ENCODE assay signal across 19 cellular contexts in the genomic region with DNA sequence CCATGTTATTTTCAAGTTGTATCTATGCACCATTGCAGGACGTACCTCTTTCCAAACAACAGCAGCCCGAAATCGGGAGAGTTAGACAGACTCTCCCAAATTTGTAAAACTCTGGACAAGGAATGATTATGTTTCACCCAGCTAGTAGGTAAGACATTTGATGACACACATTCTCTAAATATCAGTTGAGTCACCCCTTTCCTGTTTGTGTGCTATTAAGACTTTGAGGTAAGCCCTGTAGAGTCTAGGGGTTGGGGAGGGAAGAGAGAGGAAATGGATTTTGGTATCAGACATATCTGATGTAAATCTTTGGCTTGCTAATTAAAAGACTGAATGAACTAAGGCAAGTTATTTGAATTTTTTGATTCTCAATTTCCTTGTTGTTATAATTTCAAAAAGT.
DNase-seq lines count a peak whose midpoint lies in the region; ATAC-seq and TF ChIP-seq lines count a peak whose summit lies in the region.
"Had no signal": no experiment of that assay in that cellular context is flagged by ENCODE, and none has a peak within 500 bp of the region (broad histone marks: within the 10 kb centered on the region; RNA-seq: fewer than 3 reads in every experiment).

No MANE protein-coding gene starts in this region.

- H3K9ac ChIP-seq in GM23248 = no peak overlapping the region
- no peak overlapping the region for H3K9ac ChIP-seq in PC-3 (ENCODE audit: low read length)
- H3K9ac ChIP-seq in neural cell (ENCODE audit: low read length) = no peak overlapping the region
- H3K9ac ChIP-seq: BLaER1 treated with 17β-estradiol and CSF1 and Interleukin-3, amounts not matched to agents 10 nM and 100 nM had no signal

- H3K9me3 ChIP-seq in GM23248 (ENCODE audit: low read depth) (no peaks in the 10 kb centered on the region), PC-3 (ENCODE audit: low read length) (0 out of 2 replicates have a peak, but pooled peaks cover 12% of the 10 kb centered on the region), neural cell (ENCODE audit: low read length) (no peaks in the 10 kb centered on the region), prostate gland (no peaks in the 10 kb centered on the region)
- H3K9me3 ChIP-seq: BLaER1 treated with 17β-estradiol and CSF1 and Interleukin-3, amounts not matched to agents 10 nM and 100 nM; HAP-1 had no signal

- no peak for TF ChIP-seq RAD21 in neural cell (conservative IDR thresholded peaks at IDR 0.05)

- H3F3A ChIP-seq in GM23248 (ENCODE audit: insufficient read depth) = peaks cover 39% of the 10 kb centered on the region
- no peaks in the 10 kb centered on the region for H3F3A ChIP-seq in PC-3 (ENCODE audit: low read length, unreplicated experiment)
- no peaks in the 10 kb centered on the region for H3F3A ChIP-seq in neural cell (ENCODE audit: insufficient read depth, low read length, poor library complexity, severe bottlenecking)

- in situ Hi-C loops in GM23248 (cut with MboI) = no loop called here

- intact Hi-C loops in PC-3 (cut with micrococcal nuclease) = no loop called here
- intact Hi-C loops in prostate gland (cut with DNase I) = no loop called here

- WGBS in GM23248 (ENCODE audit: low coverage in 1 of 2, low lambda C conversion rate in 2 of 2, missing lambda C conversion rate in 2 of 2), 2 experiments = 90 to 98% methylated on average over 3 of the region's 3 CpGs
- 90% methylated on average over 3 of the region's 3 CpGs for WGBS in prostate gland

- TF ChIP-seq CTCF in PC-3 (conservative IDR thresholded peaks at IDR 0.05; ENCODE audit: low read depth, low read length) (no peak), neural cell (IDR thresholded peaks at IDR 0.05; ENCODE audit: poor library complexity, severe bottlenecking) (no peak), prostate gland (IDR thresholded peaks at IDR 0.05) (no peak)

- DNase-seq in GM23248 = peak; percentile 33
- DNase-seq in PC-3 = peak; percentile 8
- peak; percentile 22 for DNase-seq in epithelial cell of prostate (ENCODE audit: low read depth, low spot score)
- no peak for DNase-seq in prostate gland (ENCODE audit: low spot score)
- no peak for DNase-seq in activated CD4-positive, CD25-positive, alpha-beta regulatory T cell treated with anti-CD3 and anti-CD28 coated beads, Interleukin-2, amount 50 U/mL, for 72 hours
- DNase-seq in KG1 (lab: John Stamatoyannopoulos, UW) = no peak
- DNase-seq: Calu3; CD8-positive, alpha-beta T cell; DMS79; GDM1; NCI-H1417; NCI-H187 treated with DMSO at 0.1 percent for 48 hours; NCI-H226; NCI-H524 treated with DMSO at 0.1 percent for 48 hours; RPMI8226 had no signal

- H3K4me2 ChIP-seq in GM23248 (ENCODE audit: unreplicated experiment) (no peak overlapping the region), PC-3 (ENCODE audit: low read length) (no peak overlapping the region), neural cell (ENCODE audit: low read length) (no peak overlapping the region)
- H3K4me2 ChIP-seq: BLaER1 treated with 17β-estradiol and CSF1 and Interleukin-3, amounts not matched to agents 10 nM and 100 nM had no signal

- CTCF ChIA-PET in PC-3 (lab: Charles Lee) = no interaction called here

- H3K79me2 ChIP-seq in GM23248 (ENCODE audit: insufficient read depth) (no peaks in the 10 kb centered on the region), PC-3 (ENCODE audit: low read length) (no peaks in the 10 kb centered on the region), neural cell (replicated peaks; ENCODE audit: insufficient read depth, low read length) (no peaks in the 10 kb centered on the region)

- H2AFZ ChIP-seq in GM23248 (no peak overlapping the region), PC-3 (ENCODE audit: low read length) (no peak overlapping the region), neural cell (ENCODE audit: low read depth, low read length) (no peak overlapping the region)

- ATAC-seq in PC-3 = no peak
- ATAC-seq: CD8-positive, alpha-beta T cell; K562 had no signal

- TF ChIP-seq POLR2A in prostate gland (IDR thresholded peaks at IDR 0.05) = no peak

- H3K27ac ChIP-seq in GM23248 (no peak overlapping the region), PC-3 (ENCODE audit: low read length) (no peak overlapping the region), epithelial cell of prostate (no peak overlapping the region), neural cell (ENCODE audit: low read length) (peak overlapping the region; percentile 65), prostate gland (no peak overlapping the region)
- H3K27ac ChIP-seq: BLaER1 treated with 17β-estradiol and CSF1 and Interleukin-3, amounts not matched to agents 10 nM and 100 nM had no signal

- H3K4me1 ChIP-seq in GM23248 (ENCODE audit: insufficient read depth) (peaks cover 49% of the 10 kb centered on the region), PC-3 (ENCODE audit: insufficient read depth, low read length) (no peaks in the 10 kb centered on the region), prostate gland (replicated peaks) (no peaks in the 10 kb centered on the region)
- H3K4me1 ChIP-seq: BLaER1 treated with 17β-estradiol and CSF1 and Interleukin-3, amounts not matched to agents 10 nM and 100 nM had no signal

- TF ChIP-seq EP300 in neural cell (conservative IDR thresholded peaks at IDR 0.05; ENCODE audit: poor library complexity, severe bottlenecking) = no peak

- H3K27me3 ChIP-seq in GM23248 (replicated peaks; ENCODE audit: insufficient read depth) (no peaks in the 10 kb centered on the region), PC-3 (ENCODE audit: low read length) (no peaks in the 10 kb centered on the region), neural cell (ENCODE audit: insufficient read depth, low read depth, low read length) (no peaks in the 10 kb centered on the region), prostate gland (replicated peaks; ENCODE audit: insufficient read depth) (no peaks in the 10 kb centered on the region)
- H3K27me3 ChIP-seq: BLaER1 treated with 17β-estradiol and CSF1 and Interleukin-3, amounts not matched to agents 10 nM and 100 nM had no signal

- no TSS peak for BruUV-seq in PC-3 (replicated peaks; lab: Mats Ljungman, UMichigan)

- H3K36me3 ChIP-seq in GM23248 (ENCODE audit: low read depth) (no peaks in the 10 kb centered on the region), PC-3 (ENCODE audit: low read depth, low read length) (no peaks in the 10 kb centered on the region), neural cell (ENCODE audit: insufficient read depth, low read length) (no peaks in the 10 kb centered on the region), prostate gland (no peaks in the 10 kb centered on the region)
- H3K36me3 ChIP-seq: BLaER1 treated with 17β-estradiol and CSF1 and Interleukin-3, amounts not matched to agents 10 nM and 100 nM; HAP-1 had no signal

- H3K9me2 ChIP-seq in GM23248 (ENCODE audit: insufficient read depth) = peaks cover 4% of the 10 kb centered on the region; the same call in 1 of the 2 replicates
- H3K9me2 ChIP-seq in PC-3 (replicated peaks; ENCODE audit: low read length) = no peaks in the 10 kb centered on the region
- no peaks in the 10 kb centered on the region for H3K9me2 ChIP-seq in neural cell (ENCODE audit: insufficient read depth, low read length)

- H4K20me1 ChIP-seq in GM23248 (ENCODE audit: insufficient read depth) (no peaks in the 10 kb centered on the region), PC-3 (ENCODE audit: low read length) (no peaks in the 10 kb centered on the region), neural cell (ENCODE audit: insufficient read depth) (no peaks in the 10 kb centered on the region)
- H4K20me1 ChIP-seq: BLaER1 treated with 17β-estradiol and CSF1 and Interleukin-3, amounts not matched to agents 10 nM and 100 nM had no signal

- POLR2A ChIA-PET in PC-3 (lab: Charles Lee; ENCODE audit: unreplicated experiment) = no interaction called here

- H3K4me3 ChIP-seq in GM23248 = no peak overlapping the region
- no peak overlapping the region for H3K4me3 ChIP-seq in PC-3 (ENCODE audit: low read length)
- no peak overlapping the region for H3K4me3 ChIP-seq in neural cell (ENCODE audit: low read length)
- no peak overlapping the region for H3K4me3 ChIP-seq in prostate gland
- H3K4me3 ChIP-seq: BLaER1 treated with 17β-estradiol and CSF1 and Interleukin-3, amounts not matched to agents 10 nM and 100 nM; HAP-1; K562 had no signal

TF ChIP-seq in neural cell, 6 proteins besides CTCF, POLR2A, EP300 and RAD21:
- no peak for TF ChIP-seq EZH2 (IDR thresholded peaks at IDR 0.05; ENCODE audit: borderline replicate concordance, insufficient read depth, low read length, poor library complexity, severe bottlenecking)
- TF ChIP-seq, protein P1, sequence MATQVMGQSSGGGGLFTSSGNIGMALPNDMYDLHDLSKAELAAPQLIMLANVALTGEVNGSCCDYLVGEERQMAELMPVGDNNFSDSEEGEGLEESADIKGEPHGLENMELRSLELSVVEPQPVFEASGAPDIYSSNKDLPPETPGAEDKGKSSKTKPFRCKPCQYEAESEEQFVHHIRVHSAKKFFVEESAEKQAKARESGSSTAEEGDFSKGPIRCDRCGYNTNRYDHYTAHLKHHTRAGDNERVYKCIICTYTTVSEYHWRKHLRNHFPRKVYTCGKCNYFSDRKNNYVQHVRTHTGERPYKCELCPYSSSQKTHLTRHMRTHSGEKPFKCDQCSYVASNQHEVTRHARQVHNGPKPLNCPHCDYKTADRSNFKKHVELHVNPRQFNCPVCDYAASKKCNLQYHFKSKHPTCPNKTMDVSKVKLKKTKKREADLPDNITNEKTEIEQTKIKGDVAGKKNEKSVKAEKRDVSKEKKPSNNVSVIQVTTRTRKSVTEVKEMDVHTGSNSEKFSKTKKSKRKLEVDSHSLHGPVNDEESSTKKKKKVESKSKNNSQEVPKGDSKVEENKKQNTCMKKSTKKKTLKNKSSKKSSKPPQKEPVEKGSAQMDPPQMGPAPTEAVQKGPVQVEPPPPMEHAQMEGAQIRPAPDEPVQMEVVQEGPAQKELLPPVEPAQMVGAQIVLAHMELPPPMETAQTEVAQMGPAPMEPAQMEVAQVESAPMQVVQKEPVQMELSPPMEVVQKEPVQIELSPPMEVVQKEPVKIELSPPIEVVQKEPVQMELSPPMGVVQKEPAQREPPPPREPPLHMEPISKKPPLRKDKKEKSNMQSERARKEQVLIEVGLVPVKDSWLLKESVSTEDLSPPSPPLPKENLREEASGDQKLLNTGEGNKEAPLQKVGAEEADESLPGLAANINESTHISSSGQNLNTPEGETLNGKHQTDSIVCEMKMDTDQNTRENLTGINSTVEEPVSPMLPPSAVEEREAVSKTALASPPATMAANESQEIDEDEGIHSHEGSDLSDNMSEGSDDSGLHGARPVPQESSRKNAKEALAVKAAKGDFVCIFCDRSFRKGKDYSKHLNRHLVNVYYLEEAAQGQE (IDR thresholded peaks at IDR 0.05; ENCODE audit: borderline replicate concordance) = no peak
- TF ChIP-seq TAF1 (IDR thresholded peaks at IDR 0.05; ENCODE audit: low read depth) = no peak
- TF ChIP-seq POLR2AphosphoS5 (IDR thresholded peaks at IDR 0.05) = no peak
- TF ChIP-seq MXI1 (conservative IDR thresholded peaks at IDR 0.05; ENCODE audit: poor library complexity, severe bottlenecking) = no peak
- TF ChIP-seq SMC3 (conservative IDR thresholded peaks at IDR 0.05; ENCODE audit: poor library complexity) = no peak

Comparison
In these comparisons a context has a peak if more than half of its experiments do, and no peak if none do; other contexts are left out.
1. DNase-seq: peak in GM23248 (single experiment), PC-3 (single experiment) and epithelial cell of prostate (single experiment); none in prostate gland (single experiment), activated CD4-positive, CD25-positive, alpha-beta regulatory T cell treated with anti-CD3 and anti-CD28 coated beads, Interleukin-2, amount 50 U/mL, for 72 hours (single experiment) and KG1 (single experiment).